Comparison of ENCODE assay signal across 1 cellular context in the genomic region with DNA sequence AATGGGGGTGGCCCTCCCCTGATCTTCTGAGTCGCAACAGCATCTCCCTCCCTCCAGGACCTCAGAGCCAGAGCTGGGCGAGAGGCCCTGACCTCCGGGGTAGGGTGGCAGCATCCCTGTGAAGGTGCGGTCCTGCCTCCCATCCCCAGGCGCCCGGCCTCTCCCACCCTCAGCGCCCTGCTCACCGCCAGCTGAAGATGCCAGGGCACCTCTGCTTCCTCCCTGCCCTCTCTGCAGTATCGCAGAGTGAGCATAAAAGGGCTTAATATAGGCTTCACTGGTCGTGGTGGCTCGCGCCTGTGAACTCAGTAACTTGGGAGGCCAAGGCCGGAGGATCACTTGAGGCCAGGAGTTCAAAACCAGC.
A peak's percentile ranks its signal among the peaks of the same experiment; 100 is the strongest.
TF ChIP-seq lines count a peak whose summit lies in the region.

No MANE protein-coding gene starts in this region.

TF ChIP-seq in HepG2, 621 proteins besides CTCF, POLR2A, EP300 and RAD21:
- 0 out of 2 replicates have a peak, but pooled peaks have one; percentile 7 for TF ChIP-seq KDM2A (CRISPR knock-in tag; IDR thresholded peaks at IDR 0.05; ENCODE audit: borderline replicate concordance, low read depth)
- peak; percentile 40; the same call in 1 of the 2 replicates for TF ChIP-seq ZNF770 (CRISPR knock-in tag; IDR thresholded peaks at IDR 0.05)
- TF ChIP-seq, protein P1, sequence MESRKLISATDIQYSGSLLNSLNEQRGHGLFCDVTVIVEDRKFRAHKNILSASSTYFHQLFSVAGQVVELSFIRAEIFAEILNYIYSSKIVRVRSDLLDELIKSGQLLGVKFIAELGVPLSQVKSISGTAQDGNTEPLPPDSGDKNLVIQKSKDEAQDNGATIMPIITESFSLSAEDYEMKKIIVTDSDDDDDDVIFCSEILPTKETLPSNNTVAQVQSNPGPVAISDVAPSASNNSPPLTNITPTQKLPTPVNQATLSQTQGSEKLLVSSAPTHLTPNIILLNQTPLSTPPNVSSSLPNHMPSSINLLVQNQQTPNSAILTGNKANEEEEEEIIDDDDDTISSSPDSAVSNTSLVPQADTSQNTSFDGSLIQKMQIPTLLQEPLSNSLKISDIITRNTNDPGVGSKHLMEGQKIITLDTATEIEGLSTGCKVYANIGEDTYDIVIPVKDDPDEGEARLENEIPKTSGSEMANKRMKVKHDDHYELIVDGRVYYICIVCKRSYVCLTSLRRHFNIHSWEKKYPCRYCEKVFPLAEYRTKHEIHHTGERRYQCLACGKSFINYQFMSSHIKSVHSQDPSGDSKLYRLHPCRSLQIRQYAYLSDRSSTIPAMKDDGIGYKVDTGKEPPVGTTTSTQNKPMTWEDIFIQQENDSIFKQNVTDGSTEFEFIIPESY (CRISPR knock-in tag; IDR thresholded peaks at IDR 0.05): peak; percentile 16; the same call in 1 of the 2 replicates
- TF ChIP-seq ZNF501 (CRISPR knock-in tag; IDR thresholded peaks at IDR 0.05): peak; percentile 14; the same call in 1 of the 2 replicates
- TF ChIP-seq MEIS1 (CRISPR knock-in tag; IDR thresholded peaks at IDR 0.05; ENCODE audit: borderline replicate concordance): no peak
- peak; percentile 19; the same call in 1 of the 2 replicates for TF ChIP-seq ZNF790 (CRISPR knock-in tag; IDR thresholded peaks at IDR 0.05; ENCODE audit: borderline replicate concordance)
- TF ChIP-seq, protein P2, sequence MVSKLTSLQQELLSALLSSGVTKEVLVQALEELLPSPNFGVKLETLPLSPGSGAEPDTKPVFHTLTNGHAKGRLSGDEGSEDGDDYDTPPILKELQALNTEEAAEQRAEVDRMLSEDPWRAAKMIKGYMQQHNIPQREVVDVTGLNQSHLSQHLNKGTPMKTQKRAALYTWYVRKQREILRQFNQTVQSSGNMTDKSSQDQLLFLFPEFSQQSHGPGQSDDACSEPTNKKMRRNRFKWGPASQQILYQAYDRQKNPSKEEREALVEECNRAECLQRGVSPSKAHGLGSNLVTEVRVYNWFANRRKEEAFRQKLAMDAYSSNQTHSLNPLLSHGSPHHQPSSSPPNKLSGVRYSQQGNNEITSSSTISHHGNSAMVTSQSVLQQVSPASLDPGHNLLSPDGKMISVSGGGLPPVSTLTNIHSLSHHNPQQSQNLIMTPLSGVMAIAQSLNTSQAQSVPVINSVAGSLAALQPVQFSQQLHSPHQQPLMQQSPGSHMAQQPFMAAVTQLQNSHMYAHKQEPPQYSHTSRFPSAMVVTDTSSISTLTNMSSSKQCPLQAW (CRISPR knock-in tag; IDR thresholded peaks at IDR 0.05): 0 out of 2 replicates have a peak, but pooled peaks have one; percentile 6
- no peak for TF ChIP-seq ZNF646 (CRISPR knock-in tag; IDR thresholded peaks at IDR 0.05)
- TF ChIP-seq RFX3 (CRISPR knock-in tag; IDR thresholded peaks at IDR 0.05): no peak
- no peak for TF ChIP-seq WIZ (CRISPR knock-in tag; IDR thresholded peaks at IDR 0.05)
